22 cellular contexts compared by ENCODE assay signal in the genomic region with DNA sequence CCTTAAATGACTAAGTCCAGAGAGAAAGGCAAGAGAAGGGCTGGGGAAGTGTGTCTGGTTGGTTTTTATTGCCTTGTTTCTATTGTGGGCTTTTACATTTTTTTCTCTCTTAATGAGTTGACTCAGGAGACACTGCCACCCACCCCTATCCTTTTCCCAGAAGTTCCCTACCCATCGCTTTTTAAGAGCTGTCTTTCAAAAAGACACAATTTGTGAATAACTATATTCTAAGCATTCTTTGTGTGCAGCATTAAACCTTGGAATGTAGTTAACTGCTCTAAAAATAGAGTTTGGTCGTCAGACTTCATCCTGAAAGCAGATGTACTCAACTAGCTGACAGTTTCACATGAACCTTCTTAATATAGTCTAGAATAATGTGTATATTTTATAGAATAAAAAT.
A peak's percentile ranks its signal among the peaks of the same experiment; 100 is the strongest.
DNase-seq lines count a peak whose midpoint lies in the region; ATAC-seq and TF ChIP-seq lines count a peak whose summit lies in the region.
"Had no signal": no experiment of that assay in that cellular context is flagged by ENCODE, and none has a peak within 500 bp of the region (broad histone marks: within the 10 kb centered on the region; RNA-seq: fewer than 3 reads in every experiment).

No MANE protein-coding gene starts in this region.

- H2AFZ ChIP-seq in neural cell (ENCODE audit: low read depth, low read length) = no peak overlapping the region

- H3K9ac ChIP-seq in neural cell (ENCODE audit: low read length) = no peak overlapping the region

- no peak for TF ChIP-seq POLR2A in suprapubic skin (IDR thresholded peaks at IDR 0.05)

- ATAC-seq in GM18519 (IDR thresholded peaks at IDR 0.05; ENCODE audit: low FRiP score, unreplicated experiment) = no peak
- ATAC-seq in HG02642 (IDR thresholded peaks at IDR 0.05; ENCODE audit: poor library complexity, unreplicated experiment) = no peak
- no peak for ATAC-seq in GM21619 (IDR thresholded peaks at IDR 0.05; ENCODE audit: unreplicated experiment)
- ATAC-seq: activated CD8-positive, alpha-beta T cell treated with anti-CD3 and anti-CD28 coated beads, Interleukin-2, amount 10 ng/mL, durations not matched to agents 7 days and 5 days had no signal

- in situ Hi-C loops in astrocyte of the spinal cord (cut with HindIII; ENCODE audit: low sequenced_read_pairs) = no loop called here

- H3K27me3 ChIP-seq in neural cell (ENCODE audit: insufficient read depth, low read depth, low read length) = no peaks in the 10 kb centered on the region
- H3K27me3 ChIP-seq in suprapubic skin = no peaks in the 10 kb centered on the region
- H3K27me3 ChIP-seq: esophagus squamous epithelium, Peyer's patch had no signal

- H3K9me2 ChIP-seq in neural cell (ENCODE audit: insufficient read depth, low read length) = no peaks in the 10 kb centered on the region

- no peak for TF ChIP-seq CTCF in HFF-Myc (IDR thresholded peaks at IDR 0.05; ENCODE audit: low read depth, low read length, missing control alignments)
- TF ChIP-seq CTCF in astrocyte of the spinal cord (IDR thresholded peaks at IDR 0.05; ENCODE audit: low read depth, low read length) = no peak
- TF ChIP-seq CTCF in neural cell (IDR thresholded peaks at IDR 0.05; ENCODE audit: poor library complexity, severe bottlenecking) = no peak
- TF ChIP-seq CTCF in suprapubic skin (IDR thresholded peaks at IDR 0.05) = no peak

- 62% methylated on average over 2 of the region's 2 CpGs for WGBS in suprapubic skin

- H3K4me3 ChIP-seq in HFF-Myc (replicated peaks; ENCODE audit: low read depth, low read length) = no peak overlapping the region
- H3K4me3 ChIP-seq in astrocyte of the spinal cord (ENCODE audit: low read depth, low read length) = no peak overlapping the region
- H3K4me3 ChIP-seq in neural cell (ENCODE audit: low read length) = no peak overlapping the region
- no peak overlapping the region for H3K4me3 ChIP-seq in suprapubic skin
- H3K4me3 ChIP-seq: esophagus squamous epithelium, Peyer's patch had no signal

- no peaks in the 10 kb centered on the region for H3K79me2 ChIP-seq in neural cell (replicated peaks; ENCODE audit: insufficient read depth, low read length)

- H3K4me2 ChIP-seq in neural cell (ENCODE audit: low read length) = no peak overlapping the region

- TF ChIP-seq EP300 in neural cell (conservative IDR thresholded peaks at IDR 0.05; ENCODE audit: poor library complexity, severe bottlenecking) (no peak), suprapubic skin (IDR thresholded peaks at IDR 0.05) (no peak)

- TF ChIP-seq RAD21 in neural cell (conservative IDR thresholded peaks at IDR 0.05) = no peak

- H3F3A ChIP-seq in neural cell (ENCODE audit: insufficient read depth, low read length, poor library complexity, severe bottlenecking) = no peaks in the 10 kb centered on the region

- H3K9me3 ChIP-seq in neural cell (ENCODE audit: low read length) (no peaks in the 10 kb centered on the region), suprapubic skin (no peaks in the 10 kb centered on the region)
- H3K9me3 ChIP-seq: esophagus squamous epithelium, Peyer's patch had no signal

- no peaks in the 10 kb centered on the region for H3K4me1 ChIP-seq in suprapubic skin
- H3K4me1 ChIP-seq: esophagus squamous epithelium, Peyer's patch had no signal

- H3K27ac ChIP-seq in neural cell (ENCODE audit: low read length) (peak overlapping the region; percentile 10), suprapubic skin (no peak overlapping the region)
- H3K27ac ChIP-seq: esophagus squamous epithelium had no signal

- H4K20me1 ChIP-seq in neural cell (ENCODE audit: insufficient read depth) = no peaks in the 10 kb centered on the region

- DNase-seq in AG08395 (ENCODE audit: low spot score) (peak; percentile 40), HFF-Myc (ENCODE audit: extremely low read depth, low read depth) (peak; percentile 11), astrocyte of the spinal cord (ENCODE audit: low read depth, low spot score) (peak; percentile 46), suprapubic skin (ENCODE audit: low spot score in 2 of 2) (no peak)
- DNase-seq: activated CD8-positive, alpha-beta T cell treated with anti-CD3 and anti-CD28 coated beads, Interleukin-2, amount 10 ng/mL, durations not matched to agents 7 days and 5 days; activated T-cell treated with anti-CD3 and anti-CD28 coated beads, Interleukin-2, amount 50 U/mL, for 1 hour; amygdala; CD4-positive, CD25-positive, alpha-beta regulatory T cell; cerebellar nuclear complex; DMS 273 treated with DMSO at 0.1 percent for 48 hours; effector memory CD4-positive, alpha-beta T cell; esophagus squamous epithelium; GF-D8; Kasumi-1; NCI-H1105; NCI-H2081 treated with DMSO at 0.1 percent for 48 hours; NCI-H446 treated with DMSO at 0.1 percent for 48 hours; Peyer's patch had no signal

- H3K36me3 ChIP-seq in neural cell (ENCODE audit: insufficient read depth, low read length) (no peaks in the 10 kb centered on the region), suprapubic skin (no peaks in the 10 kb centered on the region)
- H3K36me3 ChIP-seq: Peyer's patch had no signal

TF ChIP-seq in neural cell, 6 proteins besides CTCF, POLR2A, EP300 and RAD21:
- TF ChIP-seq REST (IDR thresholded peaks at IDR 0.05; ENCODE audit: borderline replicate concordance) (no peak), POLR2AphosphoS5 (IDR thresholded peaks at IDR 0.05) (no peak), EZH2 (IDR thresholded peaks at IDR 0.05; ENCODE audit: borderline replicate concordance, insufficient read depth, low read length, poor library complexity, severe bottlenecking) (no peak), TAF1 (IDR thresholded peaks at IDR 0.05; ENCODE audit: low read depth) (no peak), SMC3 (conservative IDR thresholded peaks at IDR 0.05; ENCODE audit: poor library complexity) (no peak), MXI1 (conservative IDR thresholded peaks at IDR 0.05; ENCODE audit: poor library complexity, severe bottlenecking) (no peak)

Comparison
In these comparisons a context has a peak if more than half of its experiments do, and no peak if none do; other contexts are left out.
1. DNase-seq: peak in AG08395 (single experiment), HFF-Myc (single experiment) and astrocyte of the spinal cord (single experiment); none in suprapubic skin (0 of 2).